Comparison of ENCODE assay signal across 10 cellular contexts in the genomic region with DNA sequence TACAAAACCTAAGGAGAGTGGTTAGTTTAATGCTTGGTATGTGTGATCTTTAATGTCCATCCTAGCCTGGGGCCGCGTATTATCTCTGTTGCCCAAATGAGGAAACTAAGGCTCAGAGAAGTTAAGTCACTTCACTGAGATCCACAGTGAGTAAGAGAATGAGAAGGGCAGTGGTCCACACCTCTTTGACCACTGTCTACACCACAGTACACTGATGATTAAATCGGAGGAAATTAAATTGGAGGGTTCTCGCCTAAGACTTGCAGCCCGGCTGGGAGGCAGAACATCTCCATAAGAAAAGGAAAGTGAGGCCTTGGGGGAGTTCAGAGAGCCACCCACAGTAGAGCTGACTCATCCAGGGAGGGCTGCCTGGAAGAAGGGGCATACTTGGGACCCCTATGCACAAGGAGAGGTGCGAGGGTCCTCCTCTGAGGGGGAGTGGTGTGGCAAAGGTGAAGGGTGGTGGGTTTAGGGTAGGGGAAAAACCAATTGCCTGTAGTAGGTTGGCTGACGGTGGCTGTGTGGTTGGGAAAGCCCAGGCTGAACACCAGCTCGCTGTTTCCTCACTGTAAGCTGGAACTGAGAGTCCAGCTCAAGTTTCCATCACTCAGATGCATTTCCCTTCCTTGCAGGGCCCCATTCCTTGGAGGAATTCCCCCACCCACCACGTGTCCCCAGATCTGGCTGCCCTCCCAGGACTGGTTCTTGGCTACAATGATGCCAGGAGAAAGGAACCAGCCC. TPM values are rescaled to one million over a fixed set of nuclear protein-coding genes. Genes with fewer than 3 reads are reported as not detected.
DNase-seq lines count a peak whose midpoint lies in the region; FAIRE-seq and TF ChIP-seq lines count a peak whose summit lies in the region.
"Had no signal": no experiment of that assay in that cellular context is flagged by ENCODE, and none has a peak within 500 bp of the region (broad histone marks: within the 10 kb centered on the region; RNA-seq: fewer than 3 reads in every experiment).

No MANE protein-coding gene starts in this region.

- CTCF ChIA-PET in GM10248 (lab: Yijun Ruan, JAX): interaction anchor here (1.0 to 4.3 kb wide), 4 partner anchors 13 to 693 kb away, joined by 3 to 16 read pairs (median 6); no protein-coding TSS in a partner anchor

- FAIRE-seq in GM18507 (lab: Jason Lieb, UNC): peak; percentile 52
- FAIRE-seq: HepG2 had no signal

- DNase-seq in GM18507 (ENCODE audit: extremely low spot score, insufficient read length, low read depth) (no peak), RPMI7951 (ENCODE audit: low read depth) (peak; percentile 40), dedifferentiated amniotic fluid mesenchymal stem cell (ENCODE audit: extremely low spot score) (peak; percentile 81), GM10248 (ENCODE audit: extremely low spot score) (no peak), epidermal melanocyte (ENCODE audit: insufficient read length, low spot score) (no peak), occipital lobe (lab: John Stamatoyannopoulos, UW) (no peak), NCI-H226 (no peak)
- peak; percentile 67 for DNase-seq in stimulated activated CD4-positive, alpha-beta T cell treated with anti-CD3 and anti-CD28 coated beads, Interleukin-4, amount 100 ng/mL, for 1 hour
- DNase-seq: thyroid gland had no signal

- POLR2A ChIA-PET in GM10248 (lab: Yijun Ruan, JAX): no interaction called here

- no peak for TF ChIP-seq CTCF in GM10248 (IDR thresholded peaks at IDR 0.05; ENCODE audit: control extremely low read depth, extremely low read depth, low read depth, missing control alignments)

RNA-seq across cellular contexts. Expression of a gene that starts 15.0 kb away (rescaled TPM):
- 2.8 and 3.6 TPM in 2 replicates for total RNA-seq in RPMI7951 (2014; rRNA removed; shearing (Covaris generic))
- total RNA-seq in occipital lobe: 5.6 TPM

RNA-seq across cellular contexts. Expression of a gene that starts 26.0 kb away (rescaled TPM):
- total RNA-seq in RPMI7951 (2014; rRNA removed; shearing (Covaris generic)): not detected in 2 replicates
- 0.16 TPM for total RNA-seq in occipital lobe
- total RNA-seq: thyroid gland had no signal

RNA-seq across cellular contexts. Expression of a gene that starts 42.8 kb away (rescaled TPM):
- total RNA-seq in RPMI7951 (2014; rRNA removed; shearing (Covaris generic)): not detected in 2 replicates
- total RNA-seq in occipital lobe: not detected

Comparison
In these comparisons a context has a peak if more than half of its experiments do, and no peak if none do; other contexts are left out.
1. DNase-seq: peak in RPMI7951 (single experiment), dedifferentiated amniotic fluid mesenchymal stem cell (single experiment) and stimulated activated CD4-positive, alpha-beta T cell treated with anti-CD3 and anti-CD28 coated beads, Interleukin-4, amount 100 ng/mL, for 1 hour (single experiment); none in GM18507 (single experiment), GM10248 (single experiment), epidermal melanocyte (single experiment), occipital lobe (single experiment) and NCI-H226 (single experiment).